In genomic region chr7:75534727-75535307, GRCh38 we compare ENCODE assay signal across 9 cellular contexts. TPM values are rescaled to one million over a fixed set of nuclear protein-coding genes. Genes with fewer than 3 reads are reported as not detected.
DNase-seq lines count a peak whose midpoint lies in the region; ATAC-seq and TF ChIP-seq lines count a peak whose summit lies in the region.
"Had no signal": no experiment of that assay in that cellular context is flagged by ENCODE, and none has a peak within 500 bp of the region (broad histone marks: within the 10 kb centered on the region; RNA-seq: fewer than 3 reads in every experiment).

No MANE protein-coding gene starts in this region.

- H3K36me3 ChIP-seq in HCT116 (ENCODE audit: control insufficient read depth in 1 of 2, insufficient read depth in 2 of 2, low read length in 2 of 2), result peaks cover 0 to 4% of the 10 kb centered on the region in 2 experiments; a peak in 1 of 4 replicates

- no peaks in the 10 kb centered on the region for H3K9me2 ChIP-seq in HCT116 (ENCODE audit: insufficient read depth)

- ATAC-seq in HCT116 (no peak), left colon (no peak)

- H2AFZ ChIP-seq in HCT116 (ENCODE audit: low read depth, low read length, poor library complexity, severe bottlenecking), result no peak overlapping the region

- no peaks in the 10 kb centered on the region for H3K27me3 ChIP-seq in HCT116 (ENCODE audit: insufficient read depth, low read length)

- H3K27ac ChIP-seq in HCT116 (ENCODE audit: low read depth, low read length), result no peak overlapping the region

- no peak for TF ChIP-seq CTCF in GM10248 (IDR thresholded peaks at IDR 0.05; ENCODE audit: control extremely low read depth, extremely low read depth, low read depth, missing control alignments)
- TF ChIP-seq CTCF in HCT116 (IDR thresholded peaks at IDR 0.05 in 2 of 3, conservative IDR thresholded peaks at IDR 0.05 in 1 of 3; ENCODE audit: borderline replicate concordance in 1 of 3, insufficient read depth in 1 of 3, low read depth in 2 of 3, low read length in 2 of 3), result no peak

- no peaks in the 10 kb centered on the region for H3K79me2 ChIP-seq in HCT116 (ENCODE audit: insufficient read depth, low read length)

- peaks cover 7% of the 10 kb centered on the region for H3K4me1 Mint-ChIP-seq in activated CD4-positive, alpha-beta T cell treated with anti-CD3 and anti-CD28 coated beads, Interleukin-2, amount 10 ng/mL, durations not matched to agents 24 days and 14 days

- no peaks in the 10 kb centered on the region for H3K27me3 Mint-ChIP-seq in activated CD4-positive, alpha-beta T cell treated with anti-CD3 and anti-CD28 coated beads, Interleukin-2, amount 10 ng/mL, durations not matched to agents 24 days and 14 days

- peak; percentile 77 for DNase-seq in GM10248 (ENCODE audit: extremely low spot score)
- DNase-seq in HCT116 (ENCODE audit: low read depth, low spot score), result no peak
- DNase-seq in RPMI7951 (ENCODE audit: low read depth), result peak; percentile 69
- DNase-seq in medulla oblongata (ENCODE audit: extremely low spot score), result peak; percentile 21
- DNase-seq in left colon, result no peak
- no peak for DNase-seq in activated CD4-positive, alpha-beta T cell treated with anti-CD3 and anti-CD28 coated beads, Interleukin-2, amount 10 ng/mL, durations not matched to agents 24 days and 14 days
- DNase-seq in NCI-H510A (lab: John Stamatoyannopoulos, UW), result no peak
- DNase-seq in OCI-M2 (lab: John Stamatoyannopoulos, UW; ENCODE audit: unreplicated experiment), result no peak

- no peak overlapping the region for H3K4me3 Mint-ChIP-seq in activated CD4-positive, alpha-beta T cell treated with anti-CD3 and anti-CD28 coated beads, Interleukin-2, amount 10 ng/mL, durations not matched to agents 24 days and 14 days

- no peak for TF ChIP-seq POLR2A in HCT116 (IDR thresholded peaks at IDR 0.05; ENCODE audit: borderline replicate concordance, extremely low read depth, insufficient read depth, insufficient read length)

- no peak for TF ChIP-seq RAD21 in HCT116 (IDR thresholded peaks at IDR 0.05; ENCODE audit: low read depth)

- no peaks in the 10 kb centered on the region for H3K9me3 ChIP-seq in HCT116 (ENCODE audit: control insufficient read depth in 1 of 2, insufficient read depth in 1 of 2, low read depth in 1 of 2, low read length in 2 of 2)

- peak overlapping the region; percentile 23; the same call in 1 of the 2 replicates for H3K4me2 ChIP-seq in HCT116 (ENCODE audit: low read length)

- H3K27ac Mint-ChIP-seq in activated CD4-positive, alpha-beta T cell treated with anti-CD3 and anti-CD28 coated beads, Interleukin-2, amount 10 ng/mL, durations not matched to agents 24 days and 14 days, result no peak overlapping the region

- CTCF ChIA-PET in GM10248 (lab: Yijun Ruan, JAX) (interaction anchor here (1.3 to 1.7 kb wide), 2 partner anchors 12 to 228 kb away, joined by 4 to 5 read pairs; no protein-coding TSS in a partner anchor), HCT116 (lab: Charles Lee) (no interaction called here)

- H3K4me1 ChIP-seq in HCT116 (ENCODE audit: control insufficient read depth in 1 of 2, insufficient read depth in 2 of 2, low read length in 2 of 2), result peaks cover 24 to 33% of the 10 kb centered on the region in 2 experiments

- intact Hi-C loops in HCT116 (cut with micrococcal nuclease) (no loop called here), left colon (cut with DNase I, micrococcal nuclease) (no loop called here)
- intact Hi-C loops in activated CD4-positive, alpha-beta T cell treated with anti-CD3 and anti-CD28 coated beads, Interleukin-2, amount 10 ng/mL, durations not matched to agents 24 days and 14 days (cut with micrococcal nuclease), result no loop called here

- POLR2A ChIA-PET in GM10248 (lab: Yijun Ruan, JAX), result no interaction called here
- POLR2A ChIA-PET in HCT116 (lab: Charles Lee), result no interaction called here

- H3K4me3 ChIP-seq in HCT116 (replicated peaks in 1 of 2; ENCODE audit: low read depth in 1 of 2, low read length in 2 of 2), result no peak overlapping the region

- BruUV-seq in HCT116 (replicated peaks; lab: Mats Ljungman, UMichigan), result no TSS peak

- RAD21 ChIA-PET in HCT116 (lab: Charles Lee; ENCODE audit: low non-redundant PET in 1 of 2, low total read pairs in 2 of 2, uncharacterized antibody in 2 of 2, unreplicated experiment in 2 of 2), result no interaction called here

- no peaks in the 10 kb centered on the region for H3K9me3 Mint-ChIP-seq in activated CD4-positive, alpha-beta T cell treated with anti-CD3 and anti-CD28 coated beads, Interleukin-2, amount 10 ng/mL, durations not matched to agents 24 days and 14 days

- no peak overlapping the region for H3K9ac ChIP-seq in HCT116 (ENCODE audit: low read length)

- H3K36me3 Mint-ChIP-seq in activated CD4-positive, alpha-beta T cell treated with anti-CD3 and anti-CD28 coated beads, Interleukin-2, amount 10 ng/mL, durations not matched to agents 24 days and 14 days (ENCODE audit: low read depth), result no peaks in the 10 kb centered on the region

- H4K20me1 ChIP-seq in HCT116 (ENCODE audit: insufficient read depth), result no peaks in the 10 kb centered on the region

TF ChIP-seq in HCT116, 20 proteins besides CTCF, POLR2A, EP300 and RAD21 (continues in another document):
- TF ChIP-seq EGR1 (IDR thresholded peaks at IDR 0.05; ENCODE audit: low read depth), result no peak
- TF ChIP-seq YY1 (IDR thresholded peaks at IDR 0.05; ENCODE audit: extremely low read depth, insufficient replicate concordance, low read depth, low read length), result no peak
- TF ChIP-seq FOSL1 (IDR thresholded peaks at IDR 0.05; ENCODE audit: low read depth), result no peak
- TF ChIP-seq ATF3 (IDR thresholded peaks at IDR 0.05), result no peak
- no peak for TF ChIP-seq ELF1 (IDR thresholded peaks at IDR 0.05; ENCODE audit: borderline replicate concordance, low read depth)
- no peak for TF ChIP-seq ZBTB33 (IDR thresholded peaks at IDR 0.05; ENCODE audit: extremely low read depth, insufficient replicate concordance, low read length)
- TF ChIP-seq MAX (IDR thresholded peaks at IDR 0.05), result no peak
- TF ChIP-seq JUND (IDR thresholded peaks at IDR 0.05), result no peak
- no peak for TF ChIP-seq CEBPB (IDR thresholded peaks at IDR 0.05; ENCODE audit: low read depth)
- TF ChIP-seq EZH2 (IDR thresholded peaks at IDR 0.05), result no peak
- TF ChIP-seq ZFX (IDR thresholded peaks at IDR 0.05), result no peak
- no peak for TF ChIP-seq POLR2AphosphoS5 (IDR thresholded peaks at IDR 0.05; ENCODE audit: low read depth, low read length)
- no peak for TF ChIP-seq TCF7L2 (IDR thresholded peaks at IDR 0.05; ENCODE audit: borderline replicate concordance, extremely low read depth, insufficient read depth, insufficient read length)
- TF ChIP-seq SRF (IDR thresholded peaks at IDR 0.05; ENCODE audit: low read depth), result no peak
- TF ChIP-seq SP1 (IDR thresholded peaks at IDR 0.05; ENCODE audit: low read depth), result no peak

RNA-seq across cellular contexts. Expression of gene SPDYE5, which starts 42.7 kb away (rescaled TPM):
- total RNA-seq in HCT116 (2021; ENCODE audit: unreplicated experiment) (not detected), left colon (not detected)
- 0.17 and 0.38 TPM in 2 replicates for polyA plus RNA-seq in HCT116 (2012)
- not detected in 2 replicates for total RNA-seq in RPMI7951 (2014; rRNA removed; shearing (Covaris generic))
- 0.14 TPM in 1 of 2 replicates, not detected in the other for total RNA-seq in activated CD4-positive, alpha-beta T cell treated with anti-CD3 and anti-CD28 coated beads, Interleukin-2, amount 10 ng/mL, durations not matched to agents 24 days and 14 days
- total RNA-seq: glomerular endothelial cell had no signal

RNA-seq across cellular contexts. Expression of gene POM121C, which starts 48.7 kb away (rescaled TPM):
- total RNA-seq in HCT116 (2021; ENCODE audit: unreplicated experiment), result 61.0 TPM
- polyA plus RNA-seq in HCT116 (2012), result 41.3 and 42.4 TPM in 2 replicates
- 8.2 and 8.3 TPM in 2 replicates for total RNA-seq in RPMI7951 (2014; rRNA removed; shearing (Covaris generic))
- total RNA-seq in left colon, result 10 to 100 TPM; 25.7 to 35.9 TPM
- total RNA-seq in activated CD4-positive, alpha-beta T cell treated with anti-CD3 and anti-CD28 coated beads, Interleukin-2, amount 10 ng/mL, durations not matched to agents 24 days and 14 days, result 90.1 and 93.6 TPM in 2 replicates

Comparison
In these comparisons a context has a peak if more than half of its experiments do, and no peak if none do; other contexts are left out.
1. DNase-seq: peak in GM10248 (single experiment), RPMI7951 (single experiment) and medulla oblongata (single experiment); none in HCT116 (single experiment), left colon (0 of 2), activated CD4-positive, alpha-beta T cell treated with anti-CD3 and anti-CD28 coated beads, Interleukin-2, amount 10 ng/mL, durations not matched to agents 24 days and 14 days (single experiment), NCI-H510A (single experiment) and OCI-M2 (single experiment).